Comparison of ENCODE assay signal across 32 cellular contexts in the genomic region with DNA sequence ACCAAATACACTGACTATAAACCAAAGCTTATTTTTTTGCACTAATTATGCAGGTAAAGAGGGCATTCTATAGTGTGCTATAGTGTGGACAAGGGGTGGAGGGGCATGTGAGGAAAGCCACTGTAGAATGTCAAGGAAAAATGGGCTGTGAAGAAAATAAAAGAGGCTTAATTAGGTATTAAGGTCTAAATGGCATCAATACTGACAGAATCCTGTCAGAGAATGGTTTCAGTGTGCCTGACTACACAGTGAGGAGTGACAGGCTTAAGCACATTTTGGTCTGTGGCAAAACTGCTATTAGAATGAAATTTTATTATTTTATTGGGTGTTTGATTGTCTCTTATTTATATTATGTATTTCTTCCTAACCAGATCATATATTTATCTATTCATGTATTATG.
"Had no signal": no experiment of that assay in that cellular context is flagged by ENCODE, and none has a peak within 500 bp of the region (broad histone marks: within the 10 kb centered on the region; RNA-seq: fewer than 3 reads in every experiment).

No MANE protein-coding gene starts in this region.

- H3K27me3 ChIP-seq: adrenal gland, ascending aorta, body of pancreas, brain microvascular endothelial cell, breast epithelium, cardiac muscle cell had no signal

- DNase-seq: activated effector memory CD4-positive, alpha-beta T cell treated with anti-CD3 and anti-CD28 coated beads, Interleukin-2, amount 50 U/mL, for 16 hours; activated effector memory CD4-positive, alpha-beta T cell treated with Interleukin-2 at 50 U/mL for 16 hours; activated gamma-delta T cell; activated gamma-delta T cell treated with Interleukin-2 at 50 U/mL for 16 hours; activated naive CD4-positive, alpha-beta T cell; activated naive CD4-positive, alpha-beta T cell treated with anti-CD3 and anti-CD28 coated beads for 36 hours; activated naive CD4-positive, alpha-beta T cell treated with anti-CD3 and anti-CD28 coated beads, Interleukin-2, amount 10 ng/mL, durations not matched to agents 7 days and 5 days; activated naive CD4-positive, alpha-beta T cell treated with anti-CD3 and anti-CD28 coated beads, Interleukin-2, amount 50 U/mL, for 16 hours; activated naive CD4-positive, alpha-beta T cell treated with Interleukin-2 at 50 U/mL for 16 hours; activated naive CD8-positive, alpha-beta T cell treated with anti-CD3 and anti-CD28 coated beads for 36 hours; activated naive CD8-positive, alpha-beta T cell treated with anti-CD3 and anti-CD28 coated beads, Interleukin-2, amount 10 ng/mL, durations not matched to agents 7 days and 5 days; activated naive CD8-positive, alpha-beta T cell treated with anti-CD3 and anti-CD28 coated beads, Interleukin-2, amount 50 U/mL, for 24 hours; activated T-cell treated with anti-CD3 and anti-CD28 coated beads, Interleukin-2, amount 50 U/mL, for 1 hour; activated T-cell treated with anti-CD3 and anti-CD28 coated beads, Interleukin-2, amount 50 U/mL, for 24 hours; activated T-cell treated with anti-CD3 and anti-CD28 coated beads, Interleukin-2, amount 50 U/mL, for 4 hours; activated T-cell treated with anti-CD3 and anti-CD28 coated beads, Interleukin-2, amount 50 U/mL, for 48 hours; activated T-cell treated with anti-CD3 and anti-CD28 coated beads, Interleukin-2, amount 50 U/mL, for 72 hours; adrenal gland; amniotic stem cell; amygdala; anterior cingulate cortex; aorta; body of pancreas; brain microvascular endothelial cell; caudate nucleus; central memory CD4-positive, alpha-beta T cell; cerebellar nuclear complex had no signal

- FAIRE-seq: astrocyte, bronchial epithelial cell had no signal

- H3K36me3 ChIP-seq: adrenal gland, ascending aorta, brain microvascular endothelial cell, breast epithelium, cardiac muscle cell had no signal

- H3K4me3 ChIP-seq: adrenal gland, ascending aorta, body of pancreas, breast epithelium, cardiac muscle cell had no signal

- H3K9me3 ChIP-seq: adrenal gland, ascending aorta, body of pancreas, breast epithelium had no signal

- H3K27ac ChIP-seq: adrenal gland, ascending aorta, body of pancreas, brain microvascular endothelial cell, breast epithelium, cardiac muscle cell had no signal
